Comparison of ENCODE assay signal across 9 cellular contexts in genomic region chr10:126062132-126063032, GRCh38.
DNase-seq lines count a peak whose midpoint lies in the region; ATAC-seq, FAIRE-seq and TF ChIP-seq lines count a peak whose summit lies in the region.
"Had no signal": no experiment of that assay in that cellular context is flagged by ENCODE, and none has a peak within 500 bp of the region (broad histone marks: within the 10 kb centered on the region; RNA-seq: fewer than 3 reads in every experiment).

No MANE protein-coding gene starts in this region.

- intact Hi-C loops in K562 (cut with micrococcal nuclease), result no loop called here

- H3K9ac ChIP-seq in K562 (ENCODE audit: insufficient read depth in 1 of 2, low read depth in 2 of 2, low read length in 2 of 2), result no peak overlapping the region

- no peaks in the 10 kb centered on the region for H3K4me1 ChIP-seq in K562 (replicated peaks in 1 of 2; ENCODE audit: control insufficient read depth in 2 of 2, insufficient read depth in 2 of 2, low read length in 2 of 2)

- in situ Hi-C loops in K562 (cut with MboI), result no loop called here

- DNase-seq in HK-2 (ENCODE audit: unreplicated experiment), result peak; percentile 95
- peak in 3 of 4 experiments; percentile 9 to 24 (median 11) for DNase-seq in K562 (ENCODE audit: extremely low read depth in 1 of 4, low spot score in 3 of 4)
- DNase-seq in hypothalamus (lab: John Stamatoyannopoulos, UW), result peak in 47 of 51 donors; percentile 5 to 89 (median 62)
- peak; percentile 99 for DNase-seq in stromal cell of bone marrow (ENCODE audit: low read depth)
- DNase-seq in NK-92 treated with Interleukin-12 subunit alpha and Interleukin-12 subunit beta, amount 100 ng/mL, for 24 hours (lab: John Stamatoyannopoulos, UW), result no peak
- DNase-seq in DMS114 treated with DMSO at 0.1 percent for 48 hours (lab: John Stamatoyannopoulos, UW; ENCODE audit: unreplicated experiment), result no peak

- FAIRE-seq in K562 (lab: Jason Lieb, UNC), result no peak
- FAIRE-seq: TTC549 had no signal

- TF ChIP-seq RAD21 in K562 (CRISPR knock-in tag; conservative IDR thresholded peaks at IDR 0.05 in 1 of 2, IDR thresholded peaks at IDR 0.05 in 1 of 2), result no peak

- no peaks in the 10 kb centered on the region for H3K79me2 ChIP-seq in K562 (ENCODE audit: control insufficient read depth, insufficient read depth, low read length)

- H3K27me3 ChIP-seq in K562 (ENCODE audit: control insufficient read depth in 2 of 2, insufficient read depth in 2 of 2, low read length in 2 of 2), result peaks cover 0 to 40% of the 10 kb centered on the region in 2 experiments; a peak in 2 of 5 replicates

- ATAC-seq in K562, result no peak; the same call in 2 of the 3 replicates
- no peak for ATAC-seq in GM21381 (IDR thresholded peaks at IDR 0.05; ENCODE audit: unreplicated experiment)
- ATAC-seq in HG03139 (IDR thresholded peaks at IDR 0.05; ENCODE audit: unreplicated experiment), result no peak

- H4K20me1 ChIP-seq in K562 (replicated peaks; ENCODE audit: control insufficient read depth, insufficient read depth, low read length), result no peaks in the 10 kb centered on the region; the same call in 1 of the 2 replicates

- POLR2A ChIA-PET in K562 (lab: Yijun Ruan, JAX), result interaction anchor here (0.5 kb wide), 1 partner anchor 8 kb away, joined by 3 read pairs; no protein-coding TSS in a partner anchor

- H3K27ac ChIP-seq in K562 (ENCODE audit: extremely low read depth, low read depth, low read length), result no peak overlapping the region

- H3K9me1 ChIP-seq in K562 (ENCODE audit: control insufficient read depth, insufficient read depth, low read length), result no peaks in the 10 kb centered on the region

- CTCF ChIA-PET in K562 (lab: Yijun Ruan, JAX; ENCODE audit: low intra/inter-chr PET ratio), result no interaction called here

- H3K9me3 ChIP-seq in K562 (replicated peaks; ENCODE audit: control insufficient read depth, insufficient read depth, low read depth, low read length), result no peaks in the 10 kb centered on the region

- no peak overlapping the region for H3K4me3 ChIP-seq in K562

- no peak overlapping the region for H2AFZ ChIP-seq in K562 (ENCODE audit: low read depth, low read length)

- no peaks in the 10 kb centered on the region for H3K36me3 ChIP-seq in K562 (ENCODE audit: control insufficient read depth, insufficient read depth, low read length)

- TF ChIP-seq CTCF in K562 (IDR thresholded peaks at IDR 0.05 in 2 of 3, conservative IDR thresholded peaks at IDR 0.05 in 1 of 3; ENCODE audit: insufficient read depth in 2 of 3, low read depth in 1 of 3, low read length in 3 of 3), result no peak

- H3K4me2 ChIP-seq in K562 (ENCODE audit: insufficient read depth, low read length), result no peak overlapping the region

- BruUV-seq in K562 (replicated peaks; lab: Mats Ljungman, UMichigan), result no TSS peak

- no peak for TF ChIP-seq POLR2A in K562 (conservative IDR thresholded peaks at IDR 0.05)

- no peak for TF ChIP-seq EP300 in K562 (IDR thresholded peaks at IDR 0.05; ENCODE audit: low read length)

- 0% methylated on average over 8 of the region's 11 CpGs for WGBS in K562 (ENCODE audit: insufficient coverage, low coverage, missing lambda C conversion rate)

TF ChIP-seq in K562, 482 proteins besides CTCF, POLR2A, EP300 and RAD21 (continues in another document):
- TF ChIP-seq HNRNPLL (IDR thresholded peaks at IDR 0.05; ENCODE audit: low read depth, low read length, poor library complexity, severe bottlenecking) (no peak), CEBPB (tag; IDR thresholded peaks at IDR 0.05) (no peak), CREM (IDR thresholded peaks at IDR 0.05; ENCODE audit: low read depth) (0 out of 2 replicates have a peak, but pooled peaks have one; percentile 11), KLF1 (tag; IDR thresholded peaks at IDR 0.05) (no peak), IRF9 (tag; IDR thresholded peaks at IDR 0.05) (no peak), ZNF277 (CRISPR knock-in tag; IDR thresholded peaks at IDR 0.05; ENCODE audit: borderline replicate concordance) (no peak), CBFA2T3 (IDR thresholded peaks at IDR 0.05) (peak; percentile 23; the same call in 1 of the 2 replicates), ZNF696 (CRISPR knock-in tag; conservative IDR thresholded peaks at IDR 0.05) (no peak), ZNF77 (CRISPR knock-in tag; IDR thresholded peaks at IDR 0.05) (no peak), ZBTB33 (CRISPR knock-in tag; IDR thresholded peaks at IDR 0.05) (no peak), PHTF2 (CRISPR knock-in tag; IDR thresholded peaks at IDR 0.05) (no peak), PPARD (CRISPR knock-in tag; IDR thresholded peaks at IDR 0.05) (no peak), ZNF551 (CRISPR knock-in tag; IDR thresholded peaks at IDR 0.05) (no peak), ZBTB34 (CRISPR knock-in tag; IDR thresholded peaks at IDR 0.05) (no peak), CSDE1 (IDR thresholded peaks at IDR 0.05) (no peak), MYBL2 (IDR thresholded peaks at IDR 0.05; ENCODE audit: low read depth) (no peak), MYBL2 (CRISPR knock-in tag; IDR thresholded peaks at IDR 0.05; ENCODE audit: borderline replicate concordance) (no peak), ZFX (CRISPR knock-in tag; IDR thresholded peaks at IDR 0.05) (no peak), GATAD2B (IDR thresholded peaks at IDR 0.05; ENCODE audit: borderline replicate concordance) (no peak), DLX4 (CRISPR knock-in tag; IDR thresholded peaks at IDR 0.05) (no peak), NR2C2 (CRISPR knock-in tag; IDR thresholded peaks at IDR 0.05) (no peak), NR2C2 (tag; IDR thresholded peaks at IDR 0.05) (peak; percentile 21; the same call in 1 of the 2 replicates), ZNF780A (CRISPR knock-in tag; IDR thresholded peaks at IDR 0.05) (no peak), FOSL1 (tag; conservative IDR thresholded peaks at IDR 0.05) (peak; percentile 87), ETS2 (tag; IDR thresholded peaks at IDR 0.05; ENCODE audit: borderline replicate concordance, poor library complexity, severe bottlenecking) (no peak)

Comparison
In these comparisons a context has a peak if more than half of its experiments do, and no peak if none do; other contexts are left out.
1. DNase-seq: peak in HK-2 (single experiment), K562 (3 of 4), hypothalamus (47 of 51) and stromal cell of bone marrow (single experiment); none in NK-92 treated with Interleukin-12 subunit alpha and Interleukin-12 subunit beta, amount 100 ng/mL, for 24 hours (single experiment) and DMS114 treated with DMSO at 0.1 percent for 48 hours (single experiment).